ENCODE assay signal across 7 cellular contexts in the genomic region with DNA sequence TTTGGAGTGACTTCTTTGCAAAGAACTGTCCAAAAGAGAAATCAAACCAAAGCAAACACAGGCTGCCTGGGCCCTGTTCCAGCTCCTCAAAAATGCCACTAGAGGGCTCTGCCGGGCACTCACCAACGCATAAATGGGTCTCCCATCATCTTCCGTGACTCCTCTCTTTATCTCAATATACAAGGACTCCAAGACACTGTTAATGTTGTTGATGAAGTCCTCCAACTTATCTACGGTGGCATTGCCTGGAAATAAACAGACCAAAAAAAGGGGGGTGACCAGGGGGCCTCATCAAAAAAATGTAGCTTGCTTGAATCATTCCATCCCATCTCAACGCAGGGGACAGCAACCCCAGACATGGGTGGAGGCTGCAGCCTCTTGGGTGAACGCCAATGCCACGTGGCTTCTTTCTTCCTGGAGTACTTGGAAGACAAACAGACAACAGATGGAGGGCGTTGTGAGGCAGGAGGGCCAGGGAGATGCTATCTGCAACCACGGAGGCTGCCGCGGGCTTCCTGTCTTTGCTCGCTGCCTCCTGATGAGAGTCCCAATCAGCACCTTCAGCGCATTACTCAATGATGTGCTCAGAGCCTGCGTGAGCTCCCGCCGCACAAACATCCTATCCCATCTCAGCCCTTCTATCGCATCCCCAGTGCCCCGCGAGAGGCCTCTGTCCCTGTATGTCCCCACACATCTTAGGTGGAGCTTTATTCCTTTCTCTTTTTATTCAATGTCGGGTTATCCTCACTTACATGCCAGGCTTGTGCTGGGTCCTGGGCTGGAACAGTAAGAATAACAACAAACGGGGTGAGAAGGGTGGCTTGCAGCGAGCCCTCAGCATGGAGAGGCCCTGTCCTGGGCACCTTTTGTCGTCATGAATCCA.
DNase-seq lines count a peak whose midpoint lies in the region; ATAC-seq and FAIRE-seq lines count a peak whose summit lies in the region.

No MANE protein-coding gene starts in this region.

- FAIRE-seq in GM18507 (lab: Jason Lieb, UNC): peak; percentile 87

- H3K27me3 Mint-ChIP-seq in central memory CD8-positive, alpha-beta T cell: no peaks in the 10 kb centered on the region

- no peak for DNase-seq in GM18507 (ENCODE audit: extremely low spot score, insufficient read length, low read depth)
- DNase-seq in NCI-H446 (lab: John Stamatoyannopoulos, UW): peak; percentile 83 to 92
- peak; percentile 76 for DNase-seq in activated CD4-positive, alpha-beta T cell treated with anti-CD3 and anti-CD28 coated beads for 1 hour
- peak; percentile 81 to 89 for DNase-seq in central memory CD8-positive, alpha-beta T cell (ENCODE audit: low spot score in 2 of 2)
- DNase-seq in kidney glomerular epithelial cell (lab: John Stamatoyannopoulos, UW): peak; percentile 33
- DNase-seq in stimulated activated CD4-positive, alpha-beta T cell treated with anti-CD3 and anti-CD28 coated beads, Interleukin-15, amount 100 ng/mL, for 48 hours (ENCODE audit: low read depth in 2 of 2): peak; percentile 68 to 84

- peaks cover 79% of the 10 kb centered on the region for H3K4me1 Mint-ChIP-seq in central memory CD8-positive, alpha-beta T cell

- H3K36me3 Mint-ChIP-seq in central memory CD8-positive, alpha-beta T cell (ENCODE audit: insufficient read depth): peaks cover 27% of the 10 kb centered on the region

- peak overlapping the region; percentile 75 for H3K4me3 Mint-ChIP-seq in central memory CD8-positive, alpha-beta T cell

- H3K27ac Mint-ChIP-seq in central memory CD8-positive, alpha-beta T cell (ENCODE audit: low read depth): peak overlapping the region; percentile 96

- no peaks in the 10 kb centered on the region for H3K9me3 Mint-ChIP-seq in central memory CD8-positive, alpha-beta T cell

- ATAC-seq in central memory CD8-positive, alpha-beta T cell (replicated peaks; ENCODE audit: extremely low read depth, poor library complexity, severe bottlenecking): peak; percentile 69
- no peak for ATAC-seq in GM21737 (IDR thresholded peaks at IDR 0.05; ENCODE audit: unreplicated experiment)
